Comparison of ENCODE assay signal across 17 cellular contexts in the genomic region with DNA sequence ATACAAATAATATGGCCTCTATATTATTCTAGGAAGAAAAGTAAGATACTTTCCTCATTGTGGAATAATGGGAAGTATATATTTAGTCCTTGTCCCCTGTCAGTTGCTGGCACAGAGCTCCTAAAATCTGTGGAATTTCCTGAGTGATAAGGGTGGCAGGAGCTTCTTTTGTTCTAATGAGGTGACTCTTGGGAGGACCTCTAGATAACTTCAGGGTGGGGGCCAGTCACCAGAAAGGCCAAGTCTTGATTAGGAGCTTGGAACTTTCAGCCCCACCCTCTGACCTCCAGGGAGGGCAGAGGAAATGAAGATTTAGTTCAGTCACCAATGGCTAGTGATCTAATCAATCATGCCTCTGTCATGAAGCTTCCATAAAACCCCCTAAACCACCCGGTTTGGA.
A peak's percentile ranks its signal among the peaks of the same experiment; 100 is the strongest.
DNase-seq lines count a peak whose midpoint lies in the region; ATAC-seq, FAIRE-seq and TF ChIP-seq lines count a peak whose summit lies in the region.
"Had no signal": no experiment of that assay in that cellular context is flagged by ENCODE, and none has a peak within 500 bp of the region (broad histone marks: within the 10 kb centered on the region; RNA-seq: fewer than 3 reads in every experiment).

No MANE protein-coding gene starts in this region.

- FAIRE-seq in HepG2 (lab: Jason Lieb, UNC): no peak
- FAIRE-seq: GM12878, H54 had no signal

- H3K18ac ChIP-seq in mesendoderm (ENCODE audit: low read length): peak overlapping the region; percentile 32

- H3K4me1 ChIP-seq in liver (ENCODE audit: control insufficient read depth in 4 of 4, insufficient read depth in 4 of 4, low read length in 3 of 4) (no peaks in the 10 kb centered on the region), HepG2 (ENCODE audit: insufficient read depth, low read length) (no peaks in the 10 kb centered on the region), left ventricle myocardium inferior (peaks cover 20% of the 10 kb centered on the region), mesendoderm (ENCODE audit: control insufficient read depth, low read depth, low read length) (peaks cover 6% of the 10 kb centered on the region)
- H3K4me1 ChIP-seq: BLaER1 treated with 17β-estradiol and CSF1 and Interleukin-3, amounts not matched to agents 10 nM and 100 nM had no signal

- no peak overlapping the region for H2BK15ac ChIP-seq in mesendoderm (replicated peaks; ENCODE audit: low read depth)

- POLR2A ChIA-PET in HepG2 (lab: Yijun Ruan, JAX): no interaction called here

- no peaks in the 10 kb centered on the region for H4K20me1 ChIP-seq in HepG2 (ENCODE audit: insufficient read depth, low read length)
- H4K20me1 ChIP-seq: BLaER1 treated with 17β-estradiol and CSF1 and Interleukin-3, amounts not matched to agents 10 nM and 100 nM had no signal

- H4K5ac ChIP-seq in mesendoderm (ENCODE audit: low read length): no peak overlapping the region

- no peaks in the 10 kb centered on the region for H3K36me3 ChIP-seq in liver (ENCODE audit: control insufficient read depth in 4 of 4, insufficient read depth in 3 of 4, low read depth in 1 of 4, low read length in 3 of 4)
- no peaks in the 10 kb centered on the region for H3K36me3 ChIP-seq in HepG2 (replicated peaks in 1 of 2; ENCODE audit: control insufficient read depth in 1 of 2, insufficient read depth in 2 of 2, low read length in 2 of 2)
- H3K36me3 ChIP-seq in left ventricle myocardium inferior: no peaks in the 10 kb centered on the region
- H3K36me3 ChIP-seq in mesendoderm (ENCODE audit: control insufficient read depth, insufficient read depth, low read length): no peaks in the 10 kb centered on the region
- H3K36me3 ChIP-seq: BLaER1 treated with 17β-estradiol and CSF1 and Interleukin-3, amounts not matched to agents 10 nM and 100 nM had no signal

- intact Hi-C loops in HepG2 (cut with micrococcal nuclease; ENCODE audit: unreplicated experiment): no loop called here
- intact Hi-C loops in left ventricle myocardium inferior (cut with micrococcal nuclease): no loop called here

- H3K9ac ChIP-seq in liver (ENCODE audit: low read depth in 1 of 2, low read length in 2 of 2): no peak overlapping the region
- H3K9ac ChIP-seq in HepG2 (ENCODE audit: insufficient read depth, low read depth, low read length): no peak overlapping the region
- no peak overlapping the region for H3K9ac ChIP-seq in mesendoderm (ENCODE audit: low read length)
- H3K9ac ChIP-seq: BLaER1 treated with 17β-estradiol and CSF1 and Interleukin-3, amounts not matched to agents 10 nM and 100 nM had no signal

- H3K23ac ChIP-seq in mesendoderm (ENCODE audit: low read length): no peak overlapping the region

- CTCF ChIA-PET in HepG2 (lab: Yijun Ruan, JAX; ENCODE audit: low intra/inter-chr PET ratio, low total read pairs): no interaction called here

- 38% methylated on average over 1 of the region's 1 CpG for WGBS in liver
- WGBS in HepG2 (ENCODE audit: low lambda C conversion rate): 0% methylated on average over 1 of the region's 1 CpG
- WGBS in mesendoderm (ENCODE audit: extremely low coverage, insufficient coverage, low lambda C conversion rate): no CpG with 5 or more reads among the region's 1 CpG

- no peak for TF ChIP-seq EP300 in HepG2 (IDR thresholded peaks at IDR 0.05; ENCODE audit: low read depth in 2 of 2, low read length in 2 of 2)
- no peak for TF ChIP-seq EP300 in HepG2 (CRISPR knock-in tag; IDR thresholded peaks at IDR 0.05; ENCODE audit: borderline replicate concordance)

- H3K4me2 ChIP-seq in HepG2 (ENCODE audit: low read depth, low read length): no peak overlapping the region
- H3K4me2 ChIP-seq in mesendoderm (ENCODE audit: low read length): no peak overlapping the region
- H3K4me2 ChIP-seq: BLaER1 treated with 17β-estradiol and CSF1 and Interleukin-3, amounts not matched to agents 10 nM and 100 nM; GM23338 had no signal

- no peak overlapping the region for H3K4ac ChIP-seq in mesendoderm (ENCODE audit: low read depth, low read length)

- no peak overlapping the region for H2BK5ac ChIP-seq in mesendoderm (ENCODE audit: low read length)

- H3K27ac ChIP-seq in liver (ENCODE audit: low read depth in 1 of 2, low read length in 2 of 2) (no peak overlapping the region), HepG2 (ENCODE audit: extremely low read length, insufficient read depth, low read length) (no peak overlapping the region), left ventricle myocardium inferior (replicated peaks) (peak overlapping the region; percentile 56), mesendoderm (ENCODE audit: low read depth, low read length) (no peak overlapping the region)
- H3K27ac ChIP-seq: BLaER1 treated with 17β-estradiol and CSF1 and Interleukin-3, amounts not matched to agents 10 nM and 100 nM had no signal

- ATAC-seq in HepG2: no peak
- ATAC-seq: CD8-positive, alpha-beta T cell; GM12878; GM23338 had no signal

- H2AK5ac ChIP-seq in mesendoderm (ENCODE audit: low read length): no peak overlapping the region

- H3K9me3 ChIP-seq in liver (ENCODE audit: control insufficient read depth in 4 of 4, low read length in 3 of 4) (peaks cover 0 to 3% (median under 1%) of the 10 kb centered on the region in 4 donors), HepG2 (ENCODE audit: low read length) (no peaks in the 10 kb centered on the region), left ventricle myocardium inferior (replicated peaks) (peaks cover 13% of the 10 kb centered on the region)

- no peak for DNase-seq in HepG2 (ENCODE audit: low spot score)
- no peak for DNase-seq in left ventricle myocardium inferior
- DNase-seq in mesendoderm: peak; percentile 74
- no peak for DNase-seq in erythroblast (lab: John Stamatoyannopoulos, UW)
- no peak for DNase-seq in NCI-H187 treated with DMSO at 0.1 percent for 48 hours (lab: John Stamatoyannopoulos, UW)
- DNase-seq: Calu3; CD8-positive, alpha-beta T cell; DMS53; DND-41; EL; HCEC 1CT; IMR-90 had no signal

- H4K8ac ChIP-seq in mesendoderm (ENCODE audit: low read depth, low read length): peak overlapping the region; percentile 76

- TF ChIP-seq RAD21 in liver (IDR thresholded peaks at IDR 0.05) (no peak), HepG2 (CRISPR knock-in tag; IDR thresholded peaks at IDR 0.05) (no peak)

- no peaks in the 10 kb centered on the region for H3K79me1 ChIP-seq in mesendoderm (ENCODE audit: low read length)

- H3K79me2 ChIP-seq in HepG2 (ENCODE audit: insufficient read depth, low read length): no peaks in the 10 kb centered on the region
- no peaks in the 10 kb centered on the region for H3K79me2 ChIP-seq in mesendoderm (ENCODE audit: control insufficient read depth, insufficient read depth, low read length)

- no peak overlapping the region for H3K56ac ChIP-seq in mesendoderm (ENCODE audit: low read length)

- TF ChIP-seq CTCF in liver (IDR thresholded peaks at IDR 0.05; ENCODE audit: low read depth, low read length, missing input control): no peak
- TF ChIP-seq CTCF in HepG2 (CRISPR knock-in tag; IDR thresholded peaks at IDR 0.05): no peak
- no peak for TF ChIP-seq CTCF in left ventricle myocardium inferior (IDR thresholded peaks at IDR 0.05; ENCODE audit: borderline replicate concordance)

- H3K4me3 ChIP-seq in liver (ENCODE audit: low read depth in 1 of 3, low read length in 3 of 3) (no peak overlapping the region), HepG2 (replicated peaks in 1 of 3; ENCODE audit: insufficient read depth in 1 of 3, low read depth in 2 of 3, low read length in 3 of 3) (no peak overlapping the region), left ventricle myocardium inferior (no peak overlapping the region), mesendoderm (ENCODE audit: low read length) (no peak overlapping the region)
- H3K4me3 ChIP-seq: BLaER1 treated with 17β-estradiol and CSF1 and Interleukin-3, amounts not matched to agents 10 nM and 100 nM; GM12878; GM23338 had no signal

- in situ Hi-C loops in HepG2 (cut with HindIII; ENCODE audit: extremely low pct_ligation_motif_present, low pct_unique_long_range_greater_than_20kb): no loop called here

- H2AFZ ChIP-seq in HepG2 (ENCODE audit: low read length): no peak overlapping the region
- H2AFZ ChIP-seq: GM23338 had no signal

- no peaks in the 10 kb centered on the region for H3K27me3 ChIP-seq in liver (ENCODE audit: control insufficient read depth in 4 of 4, insufficient read depth in 4 of 4, low read length in 3 of 4)
- no peaks in the 10 kb centered on the region; a peak in 1 of 5 replicates for H3K27me3 ChIP-seq in HepG2 (ENCODE audit: control insufficient read depth in 1 of 2, insufficient read depth in 2 of 2, low read length in 2 of 2)
- no peaks in the 10 kb centered on the region for H3K27me3 ChIP-seq in left ventricle myocardium inferior (ENCODE audit: low read depth)
- no peaks in the 10 kb centered on the region for H3K27me3 ChIP-seq in mesendoderm (ENCODE audit: insufficient read depth, low read length, poor library complexity)
- H3K27me3 ChIP-seq: BLaER1 treated with 17β-estradiol and CSF1 and Interleukin-3, amounts not matched to agents 10 nM and 100 nM had no signal

- BruUV-seq in HepG2 (replicated peaks; lab: Mats Ljungman, UMichigan): no TSS peak

- H2BK120ac ChIP-seq in mesendoderm (ENCODE audit: low read depth, low read length): peak overlapping the region; percentile 18

- TF ChIP-seq POLR2A in HepG2 (IDR thresholded peaks at IDR 0.05; ENCODE audit: insufficient read depth in 1 of 2, low read depth in 2 of 2, low read length in 2 of 2) (no peak), erythroblast (IDR thresholded peaks at IDR 0.05; ENCODE audit: low read length) (no peak)

TF ChIP-seq in liver, 16 proteins besides CTCF, POLR2A, EP300 and RAD21:
- TF ChIP-seq NR2F2 (IDR thresholded peaks at IDR 0.05) (peak; percentile 80), FOXA2 (IDR thresholded peaks at IDR 0.05) (no peak)

TF ChIP-seq in HepG2, 621 proteins besides CTCF, POLR2A, EP300 and RAD21:
- no peak for TF ChIP-seq ZC3H13 (CRISPR knock-in tag; IDR thresholded peaks at IDR 0.05)
